20 cellular contexts compared by ENCODE assay signal in the genomic region with DNA sequence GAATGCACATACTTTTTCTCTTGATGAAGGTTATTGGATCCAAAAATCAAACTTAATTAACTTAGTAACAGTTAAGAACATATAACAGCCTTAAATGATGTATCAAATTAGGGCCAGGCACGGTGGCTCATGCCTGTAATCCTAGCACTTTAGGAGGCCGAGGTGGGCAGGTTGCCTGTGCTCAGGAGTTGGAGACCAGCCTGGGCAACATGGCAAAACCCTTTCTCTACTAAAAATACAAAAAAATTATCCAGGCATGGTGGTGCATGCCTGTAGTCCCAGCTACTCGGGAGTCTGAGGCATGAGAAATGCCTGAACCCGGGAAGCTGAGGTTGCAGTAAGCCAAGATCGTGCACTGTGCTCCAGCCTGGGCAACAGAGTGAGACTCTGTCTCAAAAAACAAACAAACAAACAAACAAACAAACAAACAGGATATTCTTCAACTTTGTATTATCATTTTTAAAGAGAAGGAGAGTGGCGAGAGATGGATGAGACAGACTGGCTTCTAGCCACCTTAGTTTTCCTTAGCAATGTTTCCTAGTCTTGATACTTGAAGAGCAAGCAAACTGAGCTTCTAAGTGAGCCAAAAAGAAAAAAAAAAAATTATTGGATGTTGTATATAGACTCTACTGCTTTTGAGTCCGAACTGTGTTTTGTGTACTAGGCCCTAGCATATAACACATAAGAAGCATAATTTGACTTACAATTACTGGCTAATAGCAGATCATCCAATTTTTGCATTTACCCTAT. TPM values are rescaled to one million over a fixed set of nuclear protein-coding genes. Genes with fewer than 3 reads are reported as not detected.
DNase-seq lines count a peak whose midpoint lies in the region; ATAC-seq and TF ChIP-seq lines count a peak whose summit lies in the region.
"Had no signal": no experiment of that assay in that cellular context is flagged by ENCODE, and none has a peak within 500 bp of the region (broad histone marks: within the 10 kb centered on the region; RNA-seq: fewer than 3 reads in every experiment).

No MANE protein-coding gene starts in this region.

- H3K4me1 ChIP-seq in osteoblast (ENCODE audit: insufficient read depth, low read length), result peaks cover 39% of the 10 kb centered on the region
- H3K4me1 ChIP-seq in tibial artery, result peaks cover 0 to 44% (median 11%) of the 10 kb centered on the region in 4 donors
- H3K4me1 ChIP-seq: BE2C had no signal

- peaks cover 3% of the 10 kb centered on the region for H3K36me3 ChIP-seq in osteoblast (ENCODE audit: insufficient read depth, low read length)
- H3K36me3 ChIP-seq in tibial artery, result no peaks in the 10 kb centered on the region

- DNase-seq in EL (peak; percentile 39), WTC11 (ENCODE audit: low spot score) (no peak), fibroblast of peridontal ligament (ENCODE audit: extremely low read depth) (peak; percentile 69), osteoblast (ENCODE audit: insufficient read length, low spot score, missing footprints) (no peak), NCI-H1105 (lab: John Stamatoyannopoulos, UW) (no peak), tibial artery (no peak)
- DNase-seq in stimulated activated CD4-positive, alpha-beta T cell treated with anti-CD3 and anti-CD28 coated beads, Interleukin-4, amount 100 ng/mL, for 24 hours, result no peak
- DNase-seq: activated B cell treated with CpG ODN at 0.5 μM for 24 hours; activated CD8-positive, alpha-beta memory T cell treated with anti-CD3 and anti-CD28 coated beads, Interleukin-2, amount 10 ng/mL, durations not matched to agents 7 days and 5 days; activated naive CD4-positive, alpha-beta T cell; BE2C; central memory CD4-positive, alpha-beta T cell; DMS153; natural killer cell; NCI-H1105 treated with DMSO at 0.1 percent for 48 hours; stimulated activated naive CD8-positive, alpha-beta T cell treated with anti-CD3 and anti-CD28 coated beads, Interleukin-15, Interleukin-2, amounts not matched to agents 100 U/mL and 50 U/mL, for 24 hours had no signal

- H3K27me3 Mint-ChIP-seq in WTC11 (ENCODE audit: low read depth), result no peaks in the 10 kb centered on the region
- H3K27me3 Mint-ChIP-seq: activated B cell treated with CpG ODN at 0.5 μM for 24 hours had no signal

- peaks cover 99% of the 10 kb centered on the region for H3K79me2 ChIP-seq in osteoblast (ENCODE audit: insufficient read depth, low read length)

- H3K4me1 Mint-ChIP-seq in WTC11, result peaks cover 21% of the 10 kb centered on the region
- H3K4me1 Mint-ChIP-seq: activated B cell treated with CpG ODN at 0.5 μM for 24 hours; activated CD8-positive, alpha-beta memory T cell treated with anti-CD3 and anti-CD28 coated beads, Interleukin-2, amount 10 ng/mL, durations not matched to agents 7 days and 5 days; natural killer cell had no signal

- POLR2A ChIA-PET in WTC11 (lab: Charles Lee), result interaction anchor here (0.9 kb wide), 1 partner anchor 15 kb away, joined by 4 read pairs; no protein-coding TSS in a partner anchor

- H3K36me3 Mint-ChIP-seq in WTC11, result peaks cover 12% of the 10 kb centered on the region
- H3K36me3 Mint-ChIP-seq: activated CD8-positive, alpha-beta memory T cell treated with anti-CD3 and anti-CD28 coated beads, Interleukin-2, amount 10 ng/mL, durations not matched to agents 7 days and 5 days; natural killer cell had no signal

- peak overlapping the region; percentile 75 for H3K27ac Mint-ChIP-seq in WTC11
- H3K27ac Mint-ChIP-seq: activated B cell treated with CpG ODN at 0.5 μM for 24 hours; activated CD8-positive, alpha-beta memory T cell treated with anti-CD3 and anti-CD28 coated beads, Interleukin-2, amount 10 ng/mL, durations not matched to agents 7 days and 5 days; natural killer cell had no signal

- CTCF ChIA-PET in WTC11 (lab: Charles Lee), result interaction anchor here (1.0 kb wide), 1 partner anchor 15 kb away, joined by 4 read pairs; no protein-coding TSS in a partner anchor

- H3K4me3 ChIP-seq in osteoblast (ENCODE audit: insufficient read depth, low read length), result peak overlapping the region; percentile 35
- H3K4me3 ChIP-seq in tibial artery, result peak overlapping the region in 1 of 2 donors; percentile 17
- H3K4me3 ChIP-seq: skin epidermis had no signal

- no peak overlapping the region for H2AFZ ChIP-seq in osteoblast (ENCODE audit: low read length)

- intact Hi-C loops in tibial artery (cut with DNase I; ENCODE audit: low total_unique reads), result no loop called here

- H3K4me3 Mint-ChIP-seq in WTC11, result no peak overlapping the region
- H3K4me3 Mint-ChIP-seq: activated B cell treated with CpG ODN at 0.5 μM for 24 hours; activated CD8-positive, alpha-beta memory T cell treated with anti-CD3 and anti-CD28 coated beads, Interleukin-2, amount 10 ng/mL, durations not matched to agents 7 days and 5 days; natural killer cell had no signal

- no peak for TF ChIP-seq CTCF in WTC11 (IDR thresholded peaks at IDR 0.05)
- TF ChIP-seq CTCF in osteoblast (IDR thresholded peaks at IDR 0.05; ENCODE audit: extremely low read depth, low read depth, low read length), result no peak
- no peak for TF ChIP-seq CTCF in tibial artery (IDR thresholded peaks at IDR 0.05)

- H3K4me2 ChIP-seq in osteoblast (ENCODE audit: insufficient read depth, low read length), result peak overlapping the region; percentile 78

- H3K9me3 Mint-ChIP-seq in WTC11, result no peaks in the 10 kb centered on the region
- H3K9me3 Mint-ChIP-seq: activated B cell treated with CpG ODN at 0.5 μM for 24 hours, natural killer cell had no signal

- no peaks in the 10 kb centered on the region for H3K9me3 ChIP-seq in osteoblast (ENCODE audit: low read depth, low read length)
- no peaks in the 10 kb centered on the region for H3K9me3 ChIP-seq in tibial artery

- H4K20me1 ChIP-seq in osteoblast (ENCODE audit: insufficient read depth, low read length), result peaks cover 68% of the 10 kb centered on the region

- H3K27me3 ChIP-seq in osteoblast (ENCODE audit: insufficient read depth, low read length), result no peaks in the 10 kb centered on the region
- H3K27me3 ChIP-seq in tibial artery, result no peaks in the 10 kb centered on the region
- H3K27me3 ChIP-seq: BE2C had no signal

- no peak for ATAC-seq in WTC11
- no peak for ATAC-seq in GM19463 (IDR thresholded peaks at IDR 0.05; ENCODE audit: unreplicated experiment)
- ATAC-seq: activated CD8-positive, alpha-beta memory T cell treated with anti-CD3 and anti-CD28 coated beads, Interleukin-2, amount 10 ng/mL, durations not matched to agents 7 days and 5 days; HepG2; natural killer cell; stimulated activated naive CD8-positive, alpha-beta T cell treated with anti-CD3 and anti-CD28 coated beads, Interleukin-15, Interleukin-2, amounts not matched to agents 100 U/mL and 50 U/mL, for 24 hours had no signal

- H3K27ac ChIP-seq in osteoblast (ENCODE audit: low read depth, low read length), result peak overlapping the region; percentile 32
- H3K27ac ChIP-seq in tibial artery, result peak overlapping the region in 1 of 2 donors; percentile 48
- H3K27ac ChIP-seq: epithelial cell of prostate had no signal

TF ChIP-seq in WTC11, 78 proteins besides CTCF, POLR2A, EP300 and RAD21:
- TF ChIP-seq ZNF317 (CRISPR knock-in tag; IDR thresholded peaks at IDR 0.05; ENCODE audit: borderline replicate concordance, low read depth) (no peak), ZNF425 (CRISPR knock-in tag; conservative IDR thresholded peaks at IDR 0.05) (no peak), SMAD4 (CRISPR knock-in tag; IDR thresholded peaks at IDR 0.05) (no peak), ZNF671 (CRISPR knock-in tag; IDR thresholded peaks at IDR 0.05) (no peak), TEAD1 (CRISPR knock-in tag; IDR thresholded peaks at IDR 0.05) (no peak)
- TF ChIP-seq, protein P1, sequence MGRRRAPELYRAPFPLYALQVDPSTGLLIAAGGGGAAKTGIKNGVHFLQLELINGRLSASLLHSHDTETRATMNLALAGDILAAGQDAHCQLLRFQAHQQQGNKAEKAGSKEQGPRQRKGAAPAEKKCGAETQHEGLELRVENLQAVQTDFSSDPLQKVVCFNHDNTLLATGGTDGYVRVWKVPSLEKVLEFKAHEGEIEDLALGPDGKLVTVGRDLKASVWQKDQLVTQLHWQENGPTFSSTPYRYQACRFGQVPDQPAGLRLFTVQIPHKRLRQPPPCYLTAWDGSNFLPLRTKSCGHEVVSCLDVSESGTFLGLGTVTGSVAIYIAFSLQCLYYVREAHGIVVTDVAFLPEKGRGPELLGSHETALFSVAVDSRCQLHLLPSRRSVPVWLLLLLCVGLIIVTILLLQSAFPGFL (CRISPR knock-in tag; IDR thresholded peaks at IDR 0.05; ENCODE audit: borderline replicate concordance), result no peak
- TF ChIP-seq, protein P2, sequence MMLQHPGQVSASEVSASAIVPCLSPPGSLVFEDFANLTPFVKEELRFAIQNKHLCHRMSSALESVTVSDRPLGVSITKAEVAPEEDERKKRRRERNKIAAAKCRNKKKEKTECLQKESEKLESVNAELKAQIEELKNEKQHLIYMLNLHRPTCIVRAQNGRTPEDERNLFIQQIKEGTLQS (CRISPR knock-in tag; conservative IDR thresholded peaks at IDR 0.05), result no peak
TF ChIP-seq in WTC11: peak in this region for 0.

RNA-seq across cellular contexts. Expression of gene SPRED1, which starts 13.8 kb away (rescaled TPM):
- 35.9 to 37.1 TPM (median 36.1 TPM) in 3 replicates for total RNA-seq in WTC11 (2021)
- 32.6 and 32.7 TPM in 2 replicates for total RNA-seq in osteoblast

Comparison
In these comparisons a context has a peak if more than half of its experiments do, and no peak if none do; other contexts are left out.
1. DNase-seq: peak in EL (single experiment) and fibroblast of peridontal ligament (single experiment); none in WTC11 (single experiment), osteoblast (single experiment), stimulated activated CD4-positive, alpha-beta T cell treated with anti-CD3 and anti-CD28 coated beads, Interleukin-4, amount 100 ng/mL, for 24 hours (single experiment), NCI-H1105 (single experiment) and tibial artery (0 of 2).